27 cellular contexts compared by ENCODE assay signal in genomic region chr1:16946646-16947045, GRCh38. TPM values are rescaled to one million over a fixed set of nuclear protein-coding genes. Genes with fewer than 3 reads are reported as not detected.
"Had no signal": no experiment of that assay in that cellular context is flagged by ENCODE, and none has a peak within 500 bp of the region (broad histone marks: within the 10 kb centered on the region; RNA-seq: fewer than 3 reads in every experiment).

No MANE protein-coding gene starts in this region.

- H3K9me3 ChIP-seq: left lung, mucosa of descending colon, right lobe of liver, thoracic aorta, tibial nerve, upper lobe of left lung had no signal

- H3K4me3 ChIP-seq: left lung, mucosa of descending colon, neural progenitor cell, right lobe of liver, thoracic aorta, tibial nerve, upper lobe of left lung had no signal

- H3K9ac ChIP-seq: neural progenitor cell, parathyroid adenoma had no signal

- H3K4me1 Mint-ChIP-seq: mesothelial cell of epicardium, neural progenitor cell had no signal

- H3K9me3 Mint-ChIP-seq: mesothelial cell of epicardium; naive B cell; natural killer cell treated with Interleukin-12 subunit alpha and Interleukin-12 subunit beta and Interleukin-15 and Interleukin-18, amount 100 ng/mL, for 72 hours; neural progenitor cell had no signal

- H3K27ac ChIP-seq: left lung, neural progenitor cell, parathyroid adenoma, right lobe of liver, thoracic aorta, tibial nerve, upper lobe of left lung had no signal

- H3K36me3 ChIP-seq: right lobe of liver had no signal

- H3K36me3 Mint-ChIP-seq: natural killer cell treated with Interleukin-12 subunit alpha and Interleukin-12 subunit beta and Interleukin-15 and Interleukin-18, amount 100 ng/mL, for 72 hours had no signal

- H3K4me2 ChIP-seq: neural progenitor cell had no signal

- DNase-seq: cortex of kidney; effector CD4-positive, alpha-beta T cell; head of caudate nucleus; left cardiac atrium; left lung; mesenchymal stem cell; mucosa of descending colon; naive B cell; small intestine; stimulated activated CD4-positive, alpha-beta T cell treated with anti-CD3 and anti-CD28 coated beads, Interleukin-15, amount 100 ng/mL, for 24 hours; stimulated activated CD4-positive, alpha-beta T cell treated with anti-CD3 and anti-CD28 coated beads, Interleukin-4, amount 100 ng/mL, for 1 hour; stimulated activated CD8-positive, alpha-beta memory T cell treated with anti-CD3 and anti-CD28 coated beads, Interleukin-4, amount 100 ng/mL, for 48 hours; stimulated activated naive CD4-positive, alpha-beta T cell treated with Interleukin-2 at 50 U/mL for 16 hours; upper lobe of left lung had no signal

- H3K4me1 ChIP-seq: left lung, neural progenitor cell, parathyroid adenoma, tibial nerve had no signal

- H3K27ac Mint-ChIP-seq: mesothelial cell of epicardium; natural killer cell treated with Interleukin-12 subunit alpha and Interleukin-12 subunit beta and Interleukin-15 and Interleukin-18, amount 100 ng/mL, for 72 hours; neural progenitor cell; progenitor cell of endocrine pancreas had no signal

- ATAC-seq: left lung, mucosa of descending colon had no signal

- FAIRE-seq: frontal cortex, small intestine, urothelium cell line had no signal

- H3K27me3 ChIP-seq: left lung, neural progenitor cell, right lobe of liver, tibial nerve, upper lobe of left lung had no signal

- H3K4me3 Mint-ChIP-seq: mesothelial cell of epicardium; naive B cell; natural killer cell treated with Interleukin-12 subunit alpha and Interleukin-12 subunit beta and Interleukin-15 and Interleukin-18, amount 100 ng/mL, for 72 hours; neural progenitor cell had no signal

- H3K79me2 ChIP-seq: parathyroid adenoma had no signal

- H3K27me3 Mint-ChIP-seq: naive B cell; natural killer cell treated with Interleukin-12 subunit alpha and Interleukin-12 subunit beta and Interleukin-15 and Interleukin-18, amount 100 ng/mL, for 72 hours; progenitor cell of endocrine pancreas had no signal

- H2AFZ ChIP-seq: neural progenitor cell, parathyroid adenoma had no signal

RNA-seq across cellular contexts. Expression of gene MFAP2, which starts 33.8 kb away (rescaled TPM):
- total RNA-seq: natural killer cell treated with Interleukin-12 subunit alpha and Interleukin-12 subunit beta and Interleukin-15 and Interleukin-18, amount 100 ng/mL, for 72 hours had no signal

RNA-seq across cellular contexts. Expression of gene RNU1-2, which starts 50.9 kb away (rescaled TPM):
- total RNA-seq: fibroblast of villous mesenchyme, osteoblast had no signal
- polyA plus RNA-seq: esophagus, small intestine had no signal
